ENCODE assay signal across 1 cellular context in genomic region chr3:168859143-168859542, GRCh38.
A peak's percentile ranks its signal among the peaks of the same experiment; 100 is the strongest.
TF ChIP-seq lines count a peak whose summit lies in the region.

No MANE protein-coding gene starts in this region.

TF ChIP-seq in HepG2, 621 proteins besides CTCF, POLR2A, EP300 and RAD21 (continued from another document and continues in another):
- TF ChIP-seq ZNF318 (CRISPR knock-in tag; IDR thresholded peaks at IDR 0.05), result no peak
- no peak for TF ChIP-seq ZNF407 (CRISPR knock-in tag; IDR thresholded peaks at IDR 0.05; ENCODE audit: not compliant biosample characterization)
- no peak for TF ChIP-seq PRMT3 (CRISPR knock-in tag; IDR thresholded peaks at IDR 0.05; ENCODE audit: borderline replicate concordance, low read depth)
- no peak for TF ChIP-seq TBX3 (IDR thresholded peaks at IDR 0.05; ENCODE audit: borderline replicate concordance)
- TF ChIP-seq FOSL2 (CRISPR knock-in tag; IDR thresholded peaks at IDR 0.05), result peak; percentile 16; the same call in 1 of the 2 replicates
- peak; percentile 50; the same call in 1 of the 2 replicates for TF ChIP-seq ZSCAN5A (CRISPR knock-in tag; IDR thresholded peaks at IDR 0.05; ENCODE audit: borderline replicate concordance)
- TF ChIP-seq MYC (CRISPR knock-in tag; IDR thresholded peaks at IDR 0.05; ENCODE audit: borderline replicate concordance), result no peak
- TF ChIP-seq ZNF468 (CRISPR knock-in tag; IDR thresholded peaks at IDR 0.05), result no peak
- no peak for TF ChIP-seq NFIB (CRISPR knock-in tag; IDR thresholded peaks at IDR 0.05; ENCODE audit: borderline replicate concordance)
- TF ChIP-seq SP1 (IDR thresholded peaks at IDR 0.05), result no peak
- TF ChIP-seq SP1 (CRISPR knock-in tag; IDR thresholded peaks at IDR 0.05), result no peak
- no peak for TF ChIP-seq U2AF1 (optimal IDR thresholded peaks at IDR 0.05; ENCODE audit: low read depth, low read length)
- 0 out of 2 replicates have a peak, but pooled peaks have one; percentile 15 for TF ChIP-seq FOXK2 (IDR thresholded peaks at IDR 0.05)
- TF ChIP-seq TMF1 (CRISPR knock-in tag; IDR thresholded peaks at IDR 0.05; ENCODE audit: low read depth), result no peak
- TF ChIP-seq SNAPC4 (CRISPR knock-in tag; IDR thresholded peaks at IDR 0.05), result no peak
- peak; percentile 91 for TF ChIP-seq PAXIP1 (CRISPR knock-in tag; conservative IDR thresholded peaks at IDR 0.05)
- no peak for TF ChIP-seq ZNF776 (CRISPR knock-in tag; IDR thresholded peaks at IDR 0.05)
- TF ChIP-seq ZNF720 (CRISPR knock-in tag; IDR thresholded peaks at IDR 0.05), result no peak
- peak; percentile 44 for TF ChIP-seq YY1 (IDR thresholded peaks at IDR 0.05; ENCODE audit: insufficient read depth, insufficient replicate concordance, low read depth, low read length)
- TF ChIP-seq ZNF234 (CRISPR knock-in tag; conservative IDR thresholded peaks at IDR 0.05), result no peak
- no peak for TF ChIP-seq ZNF432 (CRISPR knock-in tag; IDR thresholded peaks at IDR 0.05; ENCODE audit: borderline replicate concordance)
- no peak; the same call in 1 of the 2 replicates for TF ChIP-seq RCOR2 (CRISPR knock-in tag; IDR thresholded peaks at IDR 0.05)
- no peak for TF ChIP-seq ZBTB37 (CRISPR knock-in tag; IDR thresholded peaks at IDR 0.05)
